8 cellular contexts compared by ENCODE assay signal in the genomic region with DNA sequence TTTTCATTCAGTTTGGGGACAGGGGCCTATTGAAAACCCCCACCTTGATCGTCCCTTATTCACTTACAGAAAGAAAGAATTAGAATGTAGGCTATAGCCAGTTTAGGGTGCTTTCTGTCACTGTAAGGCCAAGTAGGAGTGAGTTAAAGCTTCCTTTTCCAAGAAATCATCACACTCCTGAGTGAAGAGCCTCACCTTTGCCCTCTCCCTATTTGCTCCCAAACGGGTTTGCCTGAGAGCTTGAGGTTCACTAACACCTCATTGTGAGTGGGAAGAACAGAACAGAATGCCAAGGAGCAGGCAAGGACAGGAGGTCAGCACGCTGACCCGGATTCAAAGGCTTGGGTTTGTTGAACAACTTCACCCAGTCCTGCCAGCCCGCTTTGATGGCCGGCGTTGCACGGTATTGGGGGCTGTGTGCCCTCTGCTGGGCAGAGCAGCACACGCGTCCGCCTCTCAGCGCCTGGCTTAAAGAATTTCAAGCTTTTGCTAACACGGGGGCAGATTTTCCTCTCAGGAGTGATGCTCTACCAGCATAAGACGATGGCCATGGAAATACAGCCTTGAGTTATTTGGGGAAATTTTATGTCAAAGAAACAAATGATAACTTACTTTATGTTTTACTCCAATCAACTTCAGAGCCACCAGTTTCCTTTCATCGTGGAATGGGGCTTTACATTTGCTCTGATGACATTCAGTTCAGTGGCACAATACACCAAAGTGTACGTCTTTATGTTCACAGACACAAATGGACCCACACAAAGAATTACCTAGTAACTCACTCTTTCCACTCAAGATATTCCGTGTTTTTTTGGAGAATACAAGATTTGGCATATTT.
A peak's percentile ranks its signal among the peaks of the same experiment; 100 is the strongest.
DNase-seq lines count a peak whose midpoint lies in the region; ATAC-seq and TF ChIP-seq lines count a peak whose summit lies in the region.

No MANE protein-coding gene starts in this region.

- intact Hi-C loops in Calu3 (cut with micrococcal nuclease; ENCODE audit: unreplicated experiment) = loop anchor here (1.0 to 5.0 kb wide), 4 partner anchors 276 to 1127 kb away; no protein-coding TSS in a partner anchor
- intact Hi-C loops in activated T-helper 1 cell treated with anti-CD3 and anti-CD28 coated beads, Interleukin-12 subunit alpha, Interleukin-12 subunit beta, Interleukin-2, Interleukin-4 antibody, amounts not matched to agents 30 ng/mL and 10 ng/mL and 1 ng/mL, durations not matched to agents 14 hours and 24 hours and 36 hours (cut with micrococcal nuclease) = loop anchor here (5.0 to 10.0 kb wide), 2 partner anchors 370 to 1433 kb away; no protein-coding TSS in a partner anchor

- no peaks in the 10 kb centered on the region for H3K36me3 Mint-ChIP-seq in Calu3 (ENCODE audit: insufficient read depth, unreplicated experiment)
- H3K36me3 Mint-ChIP-seq in activated T-helper 1 cell treated with anti-CD3 and anti-CD28 coated beads, Interleukin-12 subunit alpha, Interleukin-12 subunit beta, Interleukin-2, Interleukin-4 antibody, amounts not matched to agents 30 ng/mL and 10 ng/mL and 1 ng/mL, durations not matched to agents 14 hours and 24 hours and 36 hours (ENCODE audit: low read depth) = no peaks in the 10 kb centered on the region

- no peak overlapping the region for H3K27ac Mint-ChIP-seq in Calu3 (ENCODE audit: unreplicated experiment)
- H3K27ac Mint-ChIP-seq in activated T-helper 1 cell treated with anti-CD3 and anti-CD28 coated beads, Interleukin-12 subunit alpha, Interleukin-12 subunit beta, Interleukin-2, Interleukin-4 antibody, amounts not matched to agents 30 ng/mL and 10 ng/mL and 1 ng/mL, durations not matched to agents 14 hours and 24 hours and 36 hours = no peak overlapping the region

- peaks cover 10% of the 10 kb centered on the region for H3K4me1 Mint-ChIP-seq in Calu3 (ENCODE audit: low read depth, unreplicated experiment)
- H3K4me1 Mint-ChIP-seq in activated T-helper 1 cell treated with anti-CD3 and anti-CD28 coated beads, Interleukin-12 subunit alpha, Interleukin-12 subunit beta, Interleukin-2, Interleukin-4 antibody, amounts not matched to agents 30 ng/mL and 10 ng/mL and 1 ng/mL, durations not matched to agents 14 hours and 24 hours and 36 hours (ENCODE audit: low read depth) = no peaks in the 10 kb centered on the region

- H3K27me3 Mint-ChIP-seq in Calu3 (ENCODE audit: unreplicated experiment) = no peaks in the 10 kb centered on the region
- H3K27me3 Mint-ChIP-seq in activated T-helper 1 cell treated with anti-CD3 and anti-CD28 coated beads, Interleukin-12 subunit alpha, Interleukin-12 subunit beta, Interleukin-2, Interleukin-4 antibody, amounts not matched to agents 30 ng/mL and 10 ng/mL and 1 ng/mL, durations not matched to agents 14 hours and 24 hours and 36 hours (ENCODE audit: insufficient read depth) = peaks cover 2% of the 10 kb centered on the region

- no peak overlapping the region for H3K4me3 Mint-ChIP-seq in Calu3 (ENCODE audit: low read depth, unreplicated experiment)
- no peak overlapping the region for H3K4me3 Mint-ChIP-seq in activated T-helper 1 cell treated with anti-CD3 and anti-CD28 coated beads, Interleukin-12 subunit alpha, Interleukin-12 subunit beta, Interleukin-2, Interleukin-4 antibody, amounts not matched to agents 30 ng/mL and 10 ng/mL and 1 ng/mL, durations not matched to agents 14 hours and 24 hours and 36 hours

- peak; percentile 92 for TF ChIP-seq CTCF in Calu3 (IDR thresholded peaks at IDR 0.05; ENCODE audit: unreplicated experiment)

- CTCF ChIA-PET in Calu3 (lab: Charles Lee) = interaction anchor here (0.6 to 2.0 kb wide), 9 partner anchors 34 to 1101 kb away, joined by 3 to 11 read pairs (median 4); no protein-coding TSS in a partner anchor

- BruUV-seq in Calu3 (replicated peaks; lab: Mats Ljungman, UMichigan) = no TSS peak

- peak; percentile 72 for DNase-seq in Calu3
- DNase-seq in SK-N-DZ (ENCODE audit: low spot score) = peak; percentile 52
- peak; percentile 26 for DNase-seq in fibroblast of the conjunctiva (ENCODE audit: low read depth)
- DNase-seq in occipital lobe (lab: John Stamatoyannopoulos, UW) = peak; percentile 2
- DNase-seq in activated T-helper 1 cell treated with anti-CD3 and anti-CD28 coated beads, Interleukin-12 subunit alpha, Interleukin-12 subunit beta, Interleukin-2, Interleukin-4 antibody, amounts not matched to agents 30 ng/mL and 10 ng/mL and 1 ng/mL, durations not matched to agents 14 hours and 24 hours and 36 hours (ENCODE audit: low spot score) = no peak

- ATAC-seq in GM18909 (IDR thresholded peaks at IDR 0.05; ENCODE audit: poor library complexity, unreplicated experiment) = peak; percentile 89
- peak; percentile 88 for ATAC-seq in HG03280 (IDR thresholded peaks at IDR 0.05; ENCODE audit: unreplicated experiment)
- ATAC-seq in GM18517 (IDR thresholded peaks at IDR 0.05; ENCODE audit: unreplicated experiment) = no peak

- no peaks in the 10 kb centered on the region for H3K9me3 Mint-ChIP-seq in Calu3 (ENCODE audit: low read depth, unreplicated experiment)
- H3K9me3 Mint-ChIP-seq in activated T-helper 1 cell treated with anti-CD3 and anti-CD28 coated beads, Interleukin-12 subunit alpha, Interleukin-12 subunit beta, Interleukin-2, Interleukin-4 antibody, amounts not matched to agents 30 ng/mL and 10 ng/mL and 1 ng/mL, durations not matched to agents 14 hours and 24 hours and 36 hours = no peaks in the 10 kb centered on the region
